Comparison of ENCODE assay signal across 12 cellular contexts in the genomic region with DNA sequence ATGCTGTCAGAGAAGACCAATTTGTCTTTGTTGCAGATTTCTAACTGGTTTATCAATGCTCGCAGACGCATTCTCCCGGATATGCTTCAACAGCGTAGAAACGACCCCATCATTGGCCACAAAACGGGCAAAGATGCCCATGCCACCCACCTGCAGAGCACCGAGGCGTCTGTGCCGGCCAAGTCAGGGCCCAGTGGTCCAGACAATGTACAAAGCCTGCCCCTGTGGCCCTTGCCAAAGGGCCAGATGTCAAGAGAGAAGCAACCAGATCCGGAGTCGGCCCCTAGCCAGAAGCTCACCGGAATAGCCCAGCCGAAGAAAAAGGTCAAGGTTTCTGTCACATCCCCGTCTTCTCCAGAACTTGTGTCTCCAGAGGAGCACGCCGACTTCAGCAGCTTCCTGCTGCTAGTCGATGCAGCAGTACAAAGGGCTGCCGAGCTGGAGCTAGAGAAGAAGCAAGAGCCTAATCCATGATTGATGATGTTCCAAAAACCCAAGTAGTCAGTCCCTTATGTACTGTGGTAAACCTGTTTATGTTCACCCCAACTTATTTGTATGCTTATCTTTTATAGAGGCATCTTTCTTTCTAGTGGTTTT. TPM values are rescaled to one million over a fixed set of nuclear protein-coding genes. Genes with fewer than 3 reads are reported as not detected.
DNase-seq lines count a peak whose midpoint lies in the region; ATAC-seq, FAIRE-seq and TF ChIP-seq lines count a peak whose summit lies in the region.
"Not testable (repeated sequence)": the region's sequence is repeated elsewhere in the genome, so short reads cannot be mapped to it uniquely, and the experiment has no call there.
"Had no signal": no experiment of that assay in that cellular context is flagged by ENCODE, and none has a peak within 500 bp of the region (broad histone marks: within the 10 kb centered on the region; RNA-seq: fewer than 3 reads in every experiment).

No MANE protein-coding gene starts in this region.

- H3K36me3 ChIP-seq in HepG2 (replicated peaks in 1 of 2; ENCODE audit: control insufficient read depth in 1 of 2, insufficient read depth in 2 of 2, low read length in 2 of 2): not testable (repeated sequence)

- not testable (repeated sequence) for H3K4me2 ChIP-seq in A549; HepG2 (ENCODE audit: low read depth, low read length)

- WGBS in A549 (ENCODE audit: missing lambda C conversion rate): 38% methylated on average over 9 of the region's 18 CpGs
- no CpG with 5 or more reads among the region's 18 CpGs for WGBS in HepG2 (ENCODE audit: low lambda C conversion rate)

- H3K4me3 ChIP-seq in A549; HepG2 (replicated peaks in 1 of 3; ENCODE audit: insufficient read depth in 1 of 3, low read depth in 2 of 3, low read length in 3 of 3): not testable (repeated sequence)

- not testable (repeated sequence) for H3K27ac ChIP-seq in A549; HepG2 (ENCODE audit: extremely low read length, insufficient read depth, low read length)

- not testable (repeated sequence) for H3K79me2 ChIP-seq in HepG2 (ENCODE audit: insufficient read depth, low read length)

- H4K20me1 ChIP-seq in HepG2 (ENCODE audit: insufficient read depth, low read length): not testable (repeated sequence)

- H3K4me1 ChIP-seq in A549; HepG2 (ENCODE audit: insufficient read depth, low read length): not testable (repeated sequence)

- in situ Hi-C loops in HepG2 (cut with HindIII; ENCODE audit: extremely low pct_ligation_motif_present, low pct_unique_long_range_greater_than_20kb): not testable (repeated sequence)

- ATAC-seq in A549, HepG2: not testable (repeated sequence)
- ATAC-seq in SK-N-SH treated with all-trans-retinoic acid at 6 μM for 48 hours: peak; percentile 58

- not testable (repeated sequence) for BruUV-seq in HepG2 (replicated peaks; lab: Mats Ljungman, UMichigan)

- CTCF ChIA-PET in A549 (lab: Yijun Ruan, JAX); HepG2 (lab: Yijun Ruan, JAX; ENCODE audit: low intra/inter-chr PET ratio, low total read pairs): not testable (repeated sequence)

- TF ChIP-seq RAD21 in A549 (conservative IDR thresholded peaks at IDR 0.05 in 1 of 2, IDR thresholded peaks at IDR 0.05 in 1 of 2); HepG2 (CRISPR knock-in tag; IDR thresholded peaks at IDR 0.05): not testable (repeated sequence)

- DNase-seq in A549 (ENCODE audit: low read depth in 1 of 2, low spot score in 1 of 2); GM12891 (ENCODE audit: insufficient read length, low spot score); HepG2 (ENCODE audit: low spot score): not testable (repeated sequence)
- DNase-seq in NCI-H1105 treated with DMSO at 0.1 percent for 48 hours (lab: John Stamatoyannopoulos, UW) (peak; percentile 7), NCI-H146 treated with DMSO at 0.1 percent for 48 hours (lab: John Stamatoyannopoulos, UW; ENCODE audit: unreplicated experiment) (peak; percentile 0), NCI-H748 (lab: John Stamatoyannopoulos, UW; ENCODE audit: unreplicated experiment) (peak; percentile 48)

- not testable (repeated sequence) for H3K9ac ChIP-seq in HepG2 (ENCODE audit: insufficient read depth, low read depth, low read length)

- not testable (repeated sequence) for TF ChIP-seq EP300 in A549 (IDR thresholded peaks at IDR 0.05); HepG2 (IDR thresholded peaks at IDR 0.05; ENCODE audit: low read depth in 2 of 2, low read length in 2 of 2); HepG2 (CRISPR knock-in tag; IDR thresholded peaks at IDR 0.05; ENCODE audit: borderline replicate concordance)

- POLR2A ChIA-PET in A549 (lab: Yijun Ruan, JAX); HepG2 (lab: Yijun Ruan, JAX): not testable (repeated sequence)

- not testable (repeated sequence) for H3K9me3 ChIP-seq in A549; HepG2 (ENCODE audit: low read length)

- TF ChIP-seq POLR2A in A549 (IDR thresholded peaks at IDR 0.05; ENCODE audit: low read length); GM12891 (IDR thresholded peaks at IDR 0.05; ENCODE audit: low read depth, low read length); HepG2 (IDR thresholded peaks at IDR 0.05; ENCODE audit: insufficient read depth in 1 of 2, low read depth in 2 of 2, low read length in 2 of 2): not testable (repeated sequence)

- not testable (repeated sequence) for H2AFZ ChIP-seq in HepG2 (ENCODE audit: low read length)

- intact Hi-C loops in HepG2 (cut with micrococcal nuclease; ENCODE audit: unreplicated experiment): not testable (repeated sequence)

- TF ChIP-seq CTCF in A549 (IDR thresholded peaks at IDR 0.05); HepG2 (CRISPR knock-in tag; IDR thresholded peaks at IDR 0.05): not testable (repeated sequence)

- not testable (repeated sequence) for H3K27me3 ChIP-seq in HepG2 (ENCODE audit: control insufficient read depth in 1 of 2, insufficient read depth in 2 of 2, low read length in 2 of 2)

- FAIRE-seq in A549 (lab: Jason Lieb, UNC): peak; percentile 7
- peak; percentile 41 for FAIRE-seq in GM12891 (lab: Jason Lieb, UNC)
- FAIRE-seq in HepG2 (lab: Jason Lieb, UNC): peak; percentile 32

RNA-seq across cellular contexts. Expression of a gene that starts 0.7 kb away (rescaled TPM):
- polyA plus RNA-seq in A549 (2011; rRNA removed): not detected in 2 replicates
- not detected in 2 replicates for polyA plus RNA-seq in A549 (2012; cell fraction: cytosol; rRNA removed)
- not detected in 2 replicates for polyA plus RNA-seq in A549 (2012; cell fraction: nucleus; rRNA removed)
- polyA plus RNA-seq in A549 (2017; fragmentation: RNase III; extraction: RNeasy Plus Mini Kit Qiagen cat#74134 plus additional on column Dnase treatment): not detected in 3 replicates
- polyA minus RNA-seq in A549 (2011; rRNA and poly(A)+ RNA removed): not detected in 2 replicates
- polyA plus RNA-seq in GM12891 (2012; ENCODE audit: low read depth, missing spikeins): not detected
- total RNA-seq in HepG2 (2016; rRNA removed; fragmentation: Illumina TruSeq; extraction: Trizol): not detected in 2 replicates
- not detected in 2 replicates for total RNA-seq in HepG2 (2016; cell fraction: cytosol; rRNA removed; fragmentation: Illumina TruSeq; extraction: Trizol; ENCODE audit: low read depth)
- not detected in 2 replicates for total RNA-seq in HepG2 (2016; cell fraction: insoluble cytoplasmic fraction; rRNA removed; fragmentation: Illumina TruSeq; extraction: Trizol)
- total RNA-seq in HepG2 (2016; cell fraction: membrane; rRNA removed; fragmentation: Illumina TruSeq; extraction: Trizol): not detected in 2 replicates
- not detected in 2 replicates for total RNA-seq in HepG2 (2016; cell fraction: nucleus; rRNA removed; fragmentation: Illumina TruSeq; extraction: Trizol)
- not detected in 2 replicates for polyA plus RNA-seq in HepG2 (2011; rRNA removed)
- not detected in 2 replicates for polyA plus RNA-seq in HepG2 (2011; cell fraction: cytosol; rRNA removed)
- polyA plus RNA-seq in HepG2 (2011; cell fraction: nucleus; rRNA removed): not detected in 2 replicates
- polyA plus RNA-seq in HepG2 (2012): not detected in 2 replicates
- not detected in 2 replicates for polyA plus RNA-seq in HepG2 (2016; cell fraction: cytosol; fragmentation: Illumina TruSeq; extraction: Trizol; ENCODE audit: low read depth)
- not detected in 2 replicates for polyA plus RNA-seq in HepG2 (2016; cell fraction: insoluble cytoplasmic fraction; fragmentation: Illumina TruSeq; extraction: Trizol; ENCODE audit: low read depth)
- not detected in 2 replicates for polyA plus RNA-seq in HepG2 (2016; cell fraction: membrane; fragmentation: Illumina TruSeq; extraction: Trizol; ENCODE audit: low read depth)
- not detected in 2 replicates for polyA plus RNA-seq in HepG2 (2016; cell fraction: nucleus; fragmentation: Illumina TruSeq; extraction: Trizol; ENCODE audit: insufficient read depth, low read depth)
- 0.23 TPM in 1 of 2 replicates, not detected in the other for polyA minus RNA-seq in HepG2 (2011; rRNA and poly(A)+ RNA removed; ENCODE audit: low replicate concordance)
- polyA minus RNA-seq in HepG2 (2011; cell fraction: cytosol; rRNA and poly(A)+ RNA removed): not detected in 2 replicates
- not detected in 2 replicates for polyA minus RNA-seq in HepG2 (2011; cell fraction: nucleus; rRNA and poly(A)+ RNA removed)
- total RNA-seq: Calu3; CD4-positive, alpha-beta memory T cell; GM23338; HFFc6 had no signal
- polyA plus RNA-seq: BJ; CD4-positive, alpha-beta memory T cell; GM23338 had no signal
